17 cellular contexts compared by ENCODE assay signal in the genomic region with DNA sequence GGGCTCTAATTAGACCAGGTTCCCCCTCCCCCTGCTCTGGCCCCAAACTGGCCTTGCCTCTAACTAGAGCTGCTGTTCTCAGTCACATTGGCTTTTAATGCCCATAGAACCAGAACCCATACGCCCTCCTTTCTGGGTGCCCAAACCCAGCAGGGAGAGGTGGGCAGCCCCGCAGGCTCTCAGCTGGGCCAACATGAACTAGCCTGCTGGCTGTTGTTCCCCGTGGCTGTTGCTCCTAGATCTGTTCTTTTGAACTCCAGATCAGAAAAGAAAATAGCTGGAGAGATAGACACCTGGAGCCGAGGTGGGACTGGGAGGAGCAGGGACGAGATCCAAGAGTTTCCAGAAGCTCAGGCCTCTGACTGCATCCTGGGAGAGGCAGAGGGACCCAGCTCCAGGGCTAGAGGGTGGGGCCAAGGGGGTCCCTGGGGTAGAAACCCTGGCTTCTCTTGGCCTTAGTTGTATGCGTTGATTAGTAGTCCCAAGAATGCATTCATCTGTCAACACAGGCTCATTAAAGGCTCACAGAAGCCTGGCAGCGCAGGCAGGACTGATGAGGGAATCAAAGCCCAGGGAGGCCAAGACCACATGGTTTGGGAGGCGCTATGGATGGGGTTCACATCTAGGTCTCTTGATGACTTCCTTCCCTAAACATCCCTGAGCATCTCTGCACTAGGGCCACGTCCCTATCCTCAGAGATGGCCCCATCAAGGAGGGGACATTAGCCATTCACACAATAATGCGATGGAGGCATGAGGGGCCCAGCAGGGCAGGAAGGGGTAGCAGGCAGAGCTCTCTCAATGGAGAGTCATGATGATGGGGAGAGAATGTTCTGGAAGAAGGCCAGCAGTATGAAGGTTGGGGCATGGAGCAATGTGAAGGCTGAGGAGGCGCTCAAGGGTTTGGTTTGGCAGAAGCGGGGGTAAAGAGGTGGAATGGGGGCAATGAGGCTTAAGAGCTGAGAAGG. TPM values are rescaled to one million over a fixed set of nuclear protein-coding genes. Genes with fewer than 3 reads are reported as not detected.
DNase-seq lines count a peak whose midpoint lies in the region; ATAC-seq and TF ChIP-seq lines count a peak whose summit lies in the region.
"Had no signal": no experiment of that assay in that cellular context is flagged by ENCODE, and none has a peak within 500 bp of the region (broad histone marks: within the 10 kb centered on the region; RNA-seq: fewer than 3 reads in every experiment).

No MANE protein-coding gene starts in this region.

- peak; percentile 66 for DNase-seq in SK-N-SH
- DNase-seq in dedifferentiated amniotic fluid mesenchymal stem cell (ENCODE audit: extremely low spot score) = peak; percentile 11
- peak; percentile 40 for DNase-seq in mesendoderm
- DNase-seq in stimulated activated CD8-positive, alpha-beta memory T cell treated with anti-CD3 and anti-CD28 coated beads, Interleukin-4, amount 100 ng/mL, for 48 hours = no peak
- DNase-seq in NCI-H187 treated with DMSO at 0.1 percent for 48 hours (lab: John Stamatoyannopoulos, UW) = no peak
- DNase-seq: DMS153; stimulated activated CD4-positive, alpha-beta T cell treated with anti-CD3 and anti-CD28 coated beads, Interleukin-4, amount 100 ng/mL, for 24 hours had no signal

- no peak overlapping the region for H2AK5ac ChIP-seq in mesendoderm (ENCODE audit: low read length)

- no peak overlapping the region for H3K4ac ChIP-seq in mesendoderm (ENCODE audit: low read depth, low read length)

- H3K79me2 ChIP-seq in SK-N-SH (ENCODE audit: insufficient read depth) = no peaks in the 10 kb centered on the region
- no peaks in the 10 kb centered on the region for H3K79me2 ChIP-seq in mesendoderm (ENCODE audit: control insufficient read depth, insufficient read depth, low read length)

- H4K8ac ChIP-seq in mesendoderm (ENCODE audit: low read depth, low read length) = no peak overlapping the region

- peak overlapping the region; percentile 52 for H3K18ac ChIP-seq in mesendoderm (ENCODE audit: low read length)

- H3K79me1 ChIP-seq in mesendoderm (ENCODE audit: low read length) = no peaks in the 10 kb centered on the region

- no peak overlapping the region for H2BK5ac ChIP-seq in mesendoderm (ENCODE audit: low read length)

- H3K27ac ChIP-seq in SK-N-SH (ENCODE audit: low read depth in 2 of 2, low read length in 1 of 2) (no peak overlapping the region), mesendoderm (ENCODE audit: low read depth, low read length) (no peak overlapping the region), temporal lobe (ENCODE audit: low read depth, low read length) (peak overlapping the region; percentile 41)
- H3K27ac ChIP-seq: KMS-11, thoracic aorta had no signal

- no peak for TF ChIP-seq CTCF in SK-N-SH (IDR thresholded peaks at IDR 0.05)

- no peak for TF ChIP-seq EP300 in SK-N-SH (IDR thresholded peaks at IDR 0.05; ENCODE audit: borderline replicate concordance in 1 of 2, low read depth in 1 of 2, low read length in 1 of 2)

- H4K20me1 ChIP-seq in SK-N-SH (ENCODE audit: insufficient read depth) = no peaks in the 10 kb centered on the region

- no peaks in the 10 kb centered on the region for H3K27me3 ChIP-seq in SK-N-SH (ENCODE audit: insufficient read depth)
- no peaks in the 10 kb centered on the region for H3K27me3 ChIP-seq in mesendoderm (ENCODE audit: insufficient read depth, low read length, poor library complexity)
- H3K27me3 ChIP-seq: esophagus muscularis mucosa, ovary had no signal

- TF ChIP-seq RAD21 in SK-N-SH (IDR thresholded peaks at IDR 0.05; ENCODE audit: low read length) = no peak

- no peaks in the 10 kb centered on the region for H3K9me3 ChIP-seq in SK-N-SH
- H3K9me3 ChIP-seq: esophagus muscularis mucosa, ovary, thoracic aorta had no signal

- H3K4me1 ChIP-seq in SK-N-SH (ENCODE audit: control insufficient read depth in 1 of 2, insufficient read depth in 2 of 2, low read depth in 1 of 2, low read length in 1 of 2) = peaks cover 0 to 11% of the 10 kb centered on the region in 2 experiments; a peak in 1 of 4 replicates
- H3K4me1 ChIP-seq in mesendoderm (ENCODE audit: control insufficient read depth, low read depth, low read length) = peaks cover 8% of the 10 kb centered on the region

- POLR2A ChIA-PET in SK-N-SH (lab: Yijun Ruan, JAX) = interaction anchor here (0.8 to 1.2 kb wide), 2 partner anchors 15 to 48 kb away, joined by 3 to 4 read pairs; no protein-coding TSS in a partner anchor

- H2AFZ ChIP-seq in SK-N-SH (ENCODE audit: low read depth) = no peak overlapping the region

- CTCF ChIA-PET in SK-N-SH (lab: Yijun Ruan, JAX) = interaction anchor here (1.0 to 22.4 kb wide), 9 partner anchors 8 to 538 kb away, joined by 3 to 691 read pairs (median 3); no protein-coding TSS in a partner anchor

- no peak overlapping the region for H3K4me3 ChIP-seq in SK-N-SH (ENCODE audit: low read depth in 2 of 2, low read length in 1 of 2)
- H3K4me3 ChIP-seq in mesendoderm (ENCODE audit: low read length) = no peak overlapping the region
- H3K4me3 ChIP-seq: esophagus muscularis mucosa, GM12878, ovary, thoracic aorta had no signal

- 85% methylated on average over 12 of the region's 12 CpGs for WGBS in SK-N-SH (ENCODE audit: low lambda C conversion rate)
- WGBS in mesendoderm (ENCODE audit: extremely low coverage, insufficient coverage, low lambda C conversion rate) = no CpG with 5 or more reads among the region's 12 CpGs

- no peak for ATAC-seq in SK-N-SH treated with all-trans-retinoic acid at 6 μM for 48 hours
- no peak for ATAC-seq in HG03442 (IDR thresholded peaks at IDR 0.05; ENCODE audit: unreplicated experiment)
- ATAC-seq: GM12878, HCT116 had no signal

- H4K5ac ChIP-seq in mesendoderm (ENCODE audit: low read length) = no peak overlapping the region

- H2BK120ac ChIP-seq in mesendoderm (ENCODE audit: low read depth, low read length) = no peak overlapping the region

- no peaks in the 10 kb centered on the region for H3K36me3 ChIP-seq in SK-N-SH (replicated peaks in 1 of 2; ENCODE audit: control insufficient read depth in 1 of 2, insufficient read depth in 2 of 2, low read length in 1 of 2)
- no peaks in the 10 kb centered on the region for H3K36me3 ChIP-seq in mesendoderm (ENCODE audit: control insufficient read depth, insufficient read depth, low read length)
- H3K36me3 ChIP-seq: esophagus muscularis mucosa, ovary, thoracic aorta had no signal

- no peak overlapping the region for H3K9ac ChIP-seq in SK-N-SH
- H3K9ac ChIP-seq in mesendoderm (ENCODE audit: low read length) = no peak overlapping the region
- H3K9ac ChIP-seq: KMS-11 had no signal

- H2BK15ac ChIP-seq in mesendoderm (replicated peaks; ENCODE audit: low read depth) = no peak overlapping the region

- no peak overlapping the region for H3K4me2 ChIP-seq in SK-N-SH
- no peak overlapping the region for H3K4me2 ChIP-seq in mesendoderm (ENCODE audit: low read length)
- H3K4me2 ChIP-seq: KMS-11 had no signal

- peak overlapping the region; percentile 84 for H3K56ac ChIP-seq in mesendoderm (ENCODE audit: low read length)

- no peaks in the 10 kb centered on the region for H3K9me2 ChIP-seq in SK-N-SH

- H3K23ac ChIP-seq in mesendoderm (ENCODE audit: low read length) = no peak overlapping the region

- no peaks in the 10 kb centered on the region for H3F3A ChIP-seq in SK-N-SH (replicated peaks; ENCODE audit: insufficient read depth)

TF ChIP-seq in SK-N-SH, 30 proteins besides CTCF, POLR2A, EP300 and RAD21 (continues in another document):
- TF ChIP-seq, protein P1, sequence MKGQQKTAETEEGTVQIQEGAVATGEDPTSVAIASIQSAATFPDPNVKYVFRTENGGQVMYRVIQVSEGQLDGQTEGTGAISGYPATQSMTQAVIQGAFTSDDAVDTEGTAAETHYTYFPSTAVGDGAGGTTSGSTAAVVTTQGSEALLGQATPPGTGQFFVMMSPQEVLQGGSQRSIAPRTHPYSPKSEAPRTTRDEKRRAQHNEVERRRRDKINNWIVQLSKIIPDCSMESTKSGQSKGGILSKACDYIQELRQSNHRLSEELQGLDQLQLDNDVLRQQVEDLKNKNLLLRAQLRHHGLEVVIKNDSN (IDR thresholded peaks at IDR 0.05; ENCODE audit: borderline replicate concordance, low read depth) = no peak
- TF ChIP-seq SIN3A (IDR thresholded peaks at IDR 0.05; ENCODE audit: borderline replicate concordance, low read depth, low read length) (no peak), EZH2phosphoT487 (IDR thresholded peaks at IDR 0.05; ENCODE audit: borderline replicate concordance, low read depth) (no peak), JUND (IDR thresholded peaks at IDR 0.05) (no peak), FOSL2 (IDR thresholded peaks at IDR 0.05; ENCODE audit: borderline replicate concordance, low read depth) (no peak)

TF ChIP-seq in SK-N-SH treated with all-trans-retinoic acid at 6 μM for 48 hours, 23 proteins besides CTCF, POLR2A, EP300 and RAD21 (continues in another document):
- no peak for TF ChIP-seq ISL1 (CRISPR knock-in tag; IDR thresholded peaks at IDR 0.05)
- TF ChIP-seq, protein P2, sequence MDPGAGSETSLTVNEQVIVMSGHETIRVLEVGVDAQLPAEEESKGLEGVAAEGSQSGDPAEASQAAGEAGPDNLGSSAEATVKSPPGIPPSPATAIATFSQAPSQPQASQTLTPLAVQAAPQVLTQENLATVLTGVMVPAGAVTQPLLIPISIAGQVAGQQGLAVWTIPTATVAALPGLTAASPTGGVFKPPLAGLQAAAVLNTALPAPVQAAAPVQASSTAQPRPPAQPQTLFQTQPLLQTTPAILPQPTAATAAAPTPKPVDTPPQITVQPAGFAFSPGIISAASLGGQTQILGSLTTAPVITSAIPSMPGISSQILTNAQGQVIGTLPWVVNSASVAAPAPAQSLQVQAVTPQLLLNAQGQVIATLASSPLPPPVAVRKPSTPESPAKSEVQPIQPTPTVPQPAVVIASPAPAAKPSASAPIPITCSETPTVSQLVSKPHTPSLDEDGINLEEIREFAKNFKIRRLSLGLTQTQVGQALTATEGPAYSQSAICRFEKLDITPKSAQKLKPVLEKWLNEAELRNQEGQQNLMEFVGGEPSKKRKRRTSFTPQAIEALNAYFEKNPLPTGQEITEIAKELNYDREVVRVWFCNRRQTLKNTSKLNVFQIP (CRISPR knock-in tag; IDR thresholded peaks at IDR 0.05; ENCODE audit: borderline replicate concordance, low read depth) = no peak
- no peak for TF ChIP-seq TCF4 (CRISPR knock-in tag; IDR thresholded peaks at IDR 0.05; ENCODE audit: borderline replicate concordance)
- no peak for TF ChIP-seq OSR1 (CRISPR knock-in tag; IDR thresholded peaks at IDR 0.05)
- TF ChIP-seq ZNF70 (CRISPR knock-in tag; IDR thresholded peaks at IDR 0.05) = no peak
- TF ChIP-seq ZNF565 (CRISPR knock-in tag; conservative IDR thresholded peaks at IDR 0.05; ENCODE audit: low read depth) = no peak
- no peak for TF ChIP-seq RARB (CRISPR knock-in tag; IDR thresholded peaks at IDR 0.05)

RNA-seq across cellular contexts. Expression of gene CPSF4L, which starts 1.3 kb away (rescaled TPM):
- 0.10 TPM in 1 of 2 replicates, not detected in the other for polyA plus RNA-seq in SK-N-SH (2012; rRNA removed)
- not detected in 2 replicates for polyA plus RNA-seq in SK-N-SH (2012; cell fraction: cytosol; rRNA removed)
- polyA plus RNA-seq in SK-N-SH (2012; cell fraction: nucleus; rRNA removed) = not detected in 2 replicates
- polyA plus RNA-seq in mesendoderm (2013, experiment 1 of 2) = 0.06 TPM
- not detected for polyA plus RNA-seq in mesendoderm (2013, experiment 2 of 2)
- total RNA-seq in temporal lobe = not detected
- total RNA-seq: A673, esophagus muscularis mucosa, GM12878, thoracic aorta had no signal
- polyA plus RNA-seq: GM12878, ovary had no signal

RNA-seq across cellular contexts. Expression of gene CDC42EP4, which starts 48.8 kb away (rescaled TPM):
- polyA plus RNA-seq in SK-N-SH (2012; rRNA removed) = 23.7 and 28.3 TPM in 2 replicates
- 16.3 and 24.6 TPM in 2 replicates for polyA plus RNA-seq in SK-N-SH (2012; cell fraction: cytosol; rRNA removed)
- 15.8 and 17.1 TPM in 2 replicates for polyA plus RNA-seq in SK-N-SH (2012; cell fraction: nucleus; rRNA removed)
- 5.7 TPM for polyA plus RNA-seq in mesendoderm (2013, experiment 1 of 2)
- 5.1 TPM for polyA plus RNA-seq in mesendoderm (2013, experiment 2 of 2)
- total RNA-seq in temporal lobe = 59.3 TPM

Comparison
In these comparisons a context has a peak if more than half of its experiments do, and no peak if none do; other contexts are left out.
1. DNase-seq: peak in SK-N-SH (single experiment), dedifferentiated amniotic fluid mesenchymal stem cell (single experiment) and mesendoderm (single experiment); none in stimulated activated CD8-positive, alpha-beta memory T cell treated with anti-CD3 and anti-CD28 coated beads, Interleukin-4, amount 100 ng/mL, for 48 hours (single experiment) and NCI-H187 treated with DMSO at 0.1 percent for 48 hours (single experiment).